13 cellular contexts compared by ENCODE assay signal in the genomic region with DNA sequence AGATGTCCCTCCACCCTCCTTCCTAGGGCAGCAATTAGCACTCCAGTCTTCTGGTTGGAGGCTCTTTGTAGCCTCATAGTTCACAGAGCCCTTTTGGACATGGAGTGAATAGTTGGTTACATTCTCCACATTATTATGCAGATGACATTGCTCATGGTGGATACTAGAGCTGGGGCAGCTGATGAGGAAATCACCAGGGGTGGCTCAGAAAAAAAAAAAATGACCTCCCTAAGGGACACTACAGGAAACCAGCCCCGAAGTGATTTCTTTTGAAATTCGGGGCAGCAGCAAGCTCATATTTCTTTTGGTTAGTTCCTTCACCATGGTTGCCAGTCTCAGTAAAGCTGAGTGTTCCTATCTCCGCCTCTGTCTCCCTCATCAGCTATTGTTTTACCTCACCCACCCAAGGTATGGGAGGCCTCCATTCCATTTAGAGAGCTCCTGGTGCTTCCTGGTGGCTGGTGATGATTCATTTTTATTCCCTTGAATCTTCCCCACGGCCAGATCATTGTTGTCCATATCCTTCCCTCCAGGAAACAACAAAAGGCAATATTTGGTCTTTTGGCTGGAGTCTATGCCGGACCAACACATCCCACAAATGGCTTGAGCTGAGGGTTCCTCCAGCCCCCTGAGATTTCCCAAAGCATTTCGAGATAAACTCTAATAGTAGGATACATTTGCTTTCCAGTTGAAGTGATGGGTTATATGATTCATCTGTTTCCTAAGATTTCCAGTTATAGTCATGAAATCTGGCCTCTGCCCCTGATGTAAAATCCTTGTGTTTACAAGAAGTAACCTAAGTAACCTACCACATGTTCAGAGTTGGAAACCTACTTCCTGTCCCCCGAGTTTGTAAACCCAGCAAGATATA. TPM values are rescaled to one million over a fixed set of nuclear protein-coding genes. Genes with fewer than 3 reads are reported as not detected.
DNase-seq lines count a peak whose midpoint lies in the region; ATAC-seq, FAIRE-seq and TF ChIP-seq lines count a peak whose summit lies in the region.
"Had no signal": no experiment of that assay in that cellular context is flagged by ENCODE, and none has a peak within 500 bp of the region (broad histone marks: within the 10 kb centered on the region; RNA-seq: fewer than 3 reads in every experiment).

No MANE protein-coding gene starts in this region.

- no peak for TF ChIP-seq CTCF in activated CD8-positive, alpha-beta T cell treated with anti-CD3 and anti-CD28 coated beads for 36 hours (IDR thresholded peaks at IDR 0.05)
- TF ChIP-seq CTCF in chondrocyte (IDR thresholded peaks at IDR 0.05) (peak; percentile 43), keratinocyte (optimal IDR thresholded peaks at IDR 0.05 in 1 of 3, IDR thresholded peaks at IDR 0.05 in 1 of 3, conservative IDR thresholded peaks at IDR 0.05 in 1 of 3; ENCODE audit: extremely low read depth in 1 of 3, insufficient read depth in 2 of 3, low read length in 3 of 3) (no peak), upper lobe of right lung (IDR thresholded peaks at IDR 0.05) (no peak)

- peak; percentile 71 for ATAC-seq in activated CD8-positive, alpha-beta T cell treated with anti-CD3 and anti-CD28 coated beads, Interleukin-2, amount 10 ng/mL, durations not matched to agents 7 days and 5 days
- no peak for ATAC-seq in activated CD8-positive, alpha-beta T cell treated with anti-CD3 and anti-CD28 coated beads for 36 hours
- no peak for ATAC-seq in upper lobe of right lung

- no peak for DNase-seq in activated CD8-positive, alpha-beta T cell treated with anti-CD3 and anti-CD28 coated beads, Interleukin-2, amount 10 ng/mL, durations not matched to agents 7 days and 5 days
- no peak for DNase-seq in activated CD8-positive, alpha-beta T cell treated with anti-CD3 and anti-CD28 coated beads for 36 hours
- no peak for DNase-seq in chondrocyte (ENCODE audit: low spot score)
- no peak for DNase-seq in keratinocyte (ENCODE audit: low read depth, low spot score)
- DNase-seq in upper lobe of right lung = no peak
- no peak for DNase-seq in activated CD4-positive, alpha-beta T cell treated with anti-CD3 and anti-CD28 coated beads, Interleukin-2, amount 10 ng/mL, durations not matched to agents 24 days and 14 days
- no peak for DNase-seq in NCI-H510A treated with DMSO at 0.1 percent for 48 hours (lab: John Stamatoyannopoulos, UW)
- DNase-seq in activated CD8-positive, alpha-beta memory T cell treated with anti-CD3 and anti-CD28 coated beads, Interleukin-2, amount 50 U/mL, for 48 hours = no peak
- DNase-seq: BE2C had no signal

- no peaks in the 10 kb centered on the region for H3K36me3 Mint-ChIP-seq in activated CD8-positive, alpha-beta T cell treated with anti-CD3 and anti-CD28 coated beads, Interleukin-2, amount 10 ng/mL, durations not matched to agents 7 days and 5 days (ENCODE audit: low read depth)
- H3K36me3 Mint-ChIP-seq in activated CD8-positive, alpha-beta T cell treated with anti-CD3 and anti-CD28 coated beads for 36 hours (ENCODE audit: low read depth) = no peaks in the 10 kb centered on the region
- H3K36me3 Mint-ChIP-seq in chondrocyte (ENCODE audit: low read depth) = no peaks in the 10 kb centered on the region
- no peaks in the 10 kb centered on the region for H3K36me3 Mint-ChIP-seq in activated CD4-positive, alpha-beta T cell treated with anti-CD3 and anti-CD28 coated beads, Interleukin-2, amount 10 ng/mL, durations not matched to agents 24 days and 14 days (ENCODE audit: low read depth)
- H3K36me3 Mint-ChIP-seq: activated naive CD4-positive, alpha-beta T cell treated with anti-CD3 and anti-CD28 coated beads, Interleukin-2, amount 50 U/mL, for 24 hours; IgD-negative memory B cell had no signal

- no peaks in the 10 kb centered on the region for H3K9me1 ChIP-seq in keratinocyte (ENCODE audit: control insufficient read depth, extremely low read depth, insufficient read depth, low read length)

- H3K27me3 ChIP-seq in keratinocyte (ENCODE audit: control insufficient read depth, extremely low read depth, insufficient read depth, low read length) (no peaks in the 10 kb centered on the region), upper lobe of right lung (no peaks in the 10 kb centered on the region)
- H3K27me3 ChIP-seq: BE2C had no signal

- H3K4me1 ChIP-seq in keratinocyte (ENCODE audit: control insufficient read depth, extremely low read depth, insufficient read depth, low read length) (peaks cover 7% of the 10 kb centered on the region), upper lobe of right lung (no peaks in the 10 kb centered on the region)

- H4K20me1 ChIP-seq in keratinocyte (ENCODE audit: control insufficient read depth, extremely low read depth, insufficient read depth, low read length) = no peaks in the 10 kb centered on the region

- H3K9me3 ChIP-seq in keratinocyte (ENCODE audit: control insufficient read depth, low read depth, low read length) (no peaks in the 10 kb centered on the region), upper lobe of right lung (no peaks in the 10 kb centered on the region)
- H3K9me3 ChIP-seq: BE2C had no signal

- H3K9ac ChIP-seq in keratinocyte (ENCODE audit: control insufficient read depth, extremely low read depth, insufficient read depth, low read length) = no peak overlapping the region

- H3K4me3 ChIP-seq in keratinocyte (ENCODE audit: control insufficient read depth in 2 of 3, extremely low read depth in 1 of 3, insufficient read depth in 2 of 3, low read depth in 1 of 3, low read length in 3 of 3) (no peak overlapping the region), upper lobe of right lung (no peak overlapping the region)

- H3K4me2 ChIP-seq in keratinocyte (ENCODE audit: control insufficient read depth, extremely low read depth, insufficient read depth, low read depth, low read length) = no peak overlapping the region

- dilution Hi-C loops in keratinocyte (cut with MboI; ENCODE audit: extremely low pct_ligation_motif_present, low sequenced_read_pairs) = no loop called here

- POLR2A ChIA-PET in activated CD8-positive, alpha-beta T cell treated with anti-CD3 and anti-CD28 coated beads, Interleukin-2, amount 10 ng/mL, durations not matched to agents 7 days and 5 days (lab: Charles Lee) = no interaction called here
- POLR2A ChIA-PET in activated CD8-positive, alpha-beta T cell treated with anti-CD3 and anti-CD28 coated beads for 36 hours (lab: Charles Lee) = no interaction called here

- intact Hi-C loops in activated CD8-positive, alpha-beta T cell treated with anti-CD3 and anti-CD28 coated beads for 36 hours (cut with micrococcal nuclease) = no loop called here
- intact Hi-C loops in upper lobe of right lung (cut with DNase I) = no loop called here
- intact Hi-C loops in activated CD4-positive, alpha-beta T cell treated with anti-CD3 and anti-CD28 coated beads, Interleukin-2, amount 10 ng/mL, durations not matched to agents 24 days and 14 days (cut with micrococcal nuclease) = no loop called here

- H3K4me3 Mint-ChIP-seq in activated CD8-positive, alpha-beta T cell treated with anti-CD3 and anti-CD28 coated beads, Interleukin-2, amount 10 ng/mL, durations not matched to agents 7 days and 5 days = no peak overlapping the region
- no peak overlapping the region for H3K4me3 Mint-ChIP-seq in activated CD8-positive, alpha-beta T cell treated with anti-CD3 and anti-CD28 coated beads for 36 hours
- no peak overlapping the region for H3K4me3 Mint-ChIP-seq in chondrocyte (ENCODE audit: unreplicated experiment)
- H3K4me3 Mint-ChIP-seq in activated CD4-positive, alpha-beta T cell treated with anti-CD3 and anti-CD28 coated beads, Interleukin-2, amount 10 ng/mL, durations not matched to agents 24 days and 14 days = no peak overlapping the region
- H3K4me3 Mint-ChIP-seq: activated naive CD4-positive, alpha-beta T cell treated with anti-CD3 and anti-CD28 coated beads, Interleukin-2, amount 50 U/mL, for 24 hours; IgD-negative memory B cell; stimulated activated naive CD8-positive, alpha-beta T cell treated with anti-CD3 and anti-CD28 coated beads, Interleukin-15, Interleukin-2, amounts not matched to agents 100 ng/mL and 50 ng/mL, for 24 hours had no signal

- FAIRE-seq in keratinocyte (lab: Jason Lieb, UNC) = no peak
- FAIRE-seq: GM19239 had no signal

- H3K27ac ChIP-seq in keratinocyte (ENCODE audit: control insufficient read depth, insufficient read depth, low read length) = no peak overlapping the region
- peak overlapping the region; percentile 43 for H3K27ac ChIP-seq in upper lobe of right lung

- H3K36me3 ChIP-seq in keratinocyte (ENCODE audit: control insufficient read depth in 2 of 2, extremely low read depth in 1 of 2, insufficient read depth in 2 of 2, low read length in 2 of 2) (no peaks in the 10 kb centered on the region), upper lobe of right lung (no peaks in the 10 kb centered on the region)
- H3K36me3 ChIP-seq: BE2C had no signal

- no peaks in the 10 kb centered on the region for H3K9me3 Mint-ChIP-seq in activated CD8-positive, alpha-beta T cell treated with anti-CD3 and anti-CD28 coated beads, Interleukin-2, amount 10 ng/mL, durations not matched to agents 7 days and 5 days (ENCODE audit: insufficient read depth)
- H3K9me3 Mint-ChIP-seq in activated CD8-positive, alpha-beta T cell treated with anti-CD3 and anti-CD28 coated beads for 36 hours = no peaks in the 10 kb centered on the region
- H3K9me3 Mint-ChIP-seq in chondrocyte (ENCODE audit: low read depth) = no peaks in the 10 kb centered on the region
- no peaks in the 10 kb centered on the region for H3K9me3 Mint-ChIP-seq in activated CD4-positive, alpha-beta T cell treated with anti-CD3 and anti-CD28 coated beads, Interleukin-2, amount 10 ng/mL, durations not matched to agents 24 days and 14 days
- H3K9me3 Mint-ChIP-seq: activated naive CD4-positive, alpha-beta T cell treated with anti-CD3 and anti-CD28 coated beads, Interleukin-2, amount 50 U/mL, for 24 hours; stimulated activated naive CD8-positive, alpha-beta T cell treated with anti-CD3 and anti-CD28 coated beads, Interleukin-15, Interleukin-2, amounts not matched to agents 100 ng/mL and 50 ng/mL, for 24 hours had no signal

- no peaks in the 10 kb centered on the region for H3K79me2 ChIP-seq in keratinocyte (ENCODE audit: control insufficient read depth, insufficient read depth, low read length)

- peak overlapping the region; percentile 16 for H2AFZ ChIP-seq in keratinocyte (ENCODE audit: control insufficient read depth, low read length)

- H3K27ac Mint-ChIP-seq in activated CD8-positive, alpha-beta T cell treated with anti-CD3 and anti-CD28 coated beads, Interleukin-2, amount 10 ng/mL, durations not matched to agents 7 days and 5 days = no peak overlapping the region
- no peak overlapping the region for H3K27ac Mint-ChIP-seq in activated CD8-positive, alpha-beta T cell treated with anti-CD3 and anti-CD28 coated beads for 36 hours
- H3K27ac Mint-ChIP-seq in chondrocyte (ENCODE audit: unreplicated experiment) = peak overlapping the region; percentile 30
- H3K27ac Mint-ChIP-seq in activated CD4-positive, alpha-beta T cell treated with anti-CD3 and anti-CD28 coated beads, Interleukin-2, amount 10 ng/mL, durations not matched to agents 24 days and 14 days = no peak overlapping the region
- H3K27ac Mint-ChIP-seq: activated naive CD4-positive, alpha-beta T cell treated with anti-CD3 and anti-CD28 coated beads, Interleukin-2, amount 50 U/mL, for 24 hours; IgD-negative memory B cell; stimulated activated naive CD8-positive, alpha-beta T cell treated with anti-CD3 and anti-CD28 coated beads, Interleukin-15, Interleukin-2, amounts not matched to agents 100 ng/mL and 50 ng/mL, for 24 hours had no signal

- CTCF ChIA-PET in activated CD8-positive, alpha-beta T cell treated with anti-CD3 and anti-CD28 coated beads, Interleukin-2, amount 10 ng/mL, durations not matched to agents 7 days and 5 days (lab: Charles Lee) = interaction anchor here (0.6 kb wide), 1 partner anchor 169 kb away, joined by 4 read pairs; no protein-coding TSS in a partner anchor
- CTCF ChIA-PET in activated CD8-positive, alpha-beta T cell treated with anti-CD3 and anti-CD28 coated beads for 36 hours (lab: Charles Lee) = interaction anchor here (0.6 kb wide), 1 partner anchor 115 kb away, joined by 3 read pairs; no protein-coding TSS in a partner anchor

- H3K27me3 Mint-ChIP-seq in activated CD8-positive, alpha-beta T cell treated with anti-CD3 and anti-CD28 coated beads, Interleukin-2, amount 10 ng/mL, durations not matched to agents 7 days and 5 days (ENCODE audit: low read depth) = peaks cover 20% of the 10 kb centered on the region
- peaks cover 1% of the 10 kb centered on the region for H3K27me3 Mint-ChIP-seq in activated CD8-positive, alpha-beta T cell treated with anti-CD3 and anti-CD28 coated beads for 36 hours
- H3K27me3 Mint-ChIP-seq in chondrocyte (ENCODE audit: low read depth) = no peaks in the 10 kb centered on the region
- H3K27me3 Mint-ChIP-seq in activated CD4-positive, alpha-beta T cell treated with anti-CD3 and anti-CD28 coated beads, Interleukin-2, amount 10 ng/mL, durations not matched to agents 24 days and 14 days = peaks cover 18% of the 10 kb centered on the region

- H3K4me1 Mint-ChIP-seq in activated CD8-positive, alpha-beta T cell treated with anti-CD3 and anti-CD28 coated beads, Interleukin-2, amount 10 ng/mL, durations not matched to agents 7 days and 5 days (ENCODE audit: low read depth) = peaks cover 17% of the 10 kb centered on the region
- H3K4me1 Mint-ChIP-seq in activated CD8-positive, alpha-beta T cell treated with anti-CD3 and anti-CD28 coated beads for 36 hours (ENCODE audit: low read depth) = peaks cover 15% of the 10 kb centered on the region
- H3K4me1 Mint-ChIP-seq in chondrocyte (ENCODE audit: low read depth) = peaks cover 22% of the 10 kb centered on the region
- H3K4me1 Mint-ChIP-seq in activated CD4-positive, alpha-beta T cell treated with anti-CD3 and anti-CD28 coated beads, Interleukin-2, amount 10 ng/mL, durations not matched to agents 24 days and 14 days = peaks cover 9% of the 10 kb centered on the region

RNA-seq across cellular contexts. Expression of gene NID2, which starts 56.2 kb away (rescaled TPM):
- under 1 TPM; 0.18 to 0.29 TPM for total RNA-seq in activated CD8-positive, alpha-beta T cell treated with anti-CD3 and anti-CD28 coated beads, Interleukin-2, amount 10 ng/mL, durations not matched to agents 7 days and 5 days
- under 1 TPM in 1 of 2 experiments, not detected in 1; 0.29 TPM for total RNA-seq in activated CD8-positive, alpha-beta T cell treated with anti-CD3 and anti-CD28 coated beads for 36 hours
- total RNA-seq in chondrocyte (49.4 to 67.8 TPM (median 51.6 TPM) in 3 replicates), upper lobe of right lung (17.9 TPM)
- 1.7 to 4.5 TPM (median 2.0 TPM) in 3 replicates for polyA plus RNA-seq in keratinocyte
- not detected for polyA plus RNA-seq in keratinocyte (2011; ENCODE audit: low read depth)
- 1.5 and 1.9 TPM in 2 replicates for polyA plus RNA-seq in keratinocyte (2011; cell fraction: cytosol; rRNA removed)
- polyA plus RNA-seq in keratinocyte (2011; cell fraction: nucleus; rRNA removed) = 7.1 and 8.8 TPM in 2 replicates
- 0.37 and 2.9 TPM in 2 replicates for polyA plus RNA-seq in keratinocyte (2012; ENCODE audit: low replicate concordance)
- polyA minus RNA-seq in keratinocyte = 2.9 to 12.0 TPM (median 4.0 TPM) in 3 replicates
- polyA minus RNA-seq in keratinocyte (2011; cell fraction: cytosol; rRNA and poly(A)+ RNA removed) = 1.3 TPM
- 2.6 and 8.3 TPM in 2 replicates for polyA minus RNA-seq in keratinocyte (2011; cell fraction: nucleus; rRNA and poly(A)+ RNA removed)
- 0.09 TPM in 2 replicates for total RNA-seq in activated CD4-positive, alpha-beta T cell treated with anti-CD3 and anti-CD28 coated beads, Interleukin-2, amount 10 ng/mL, durations not matched to agents 24 days and 14 days

Comparison
In these comparisons a context has a peak if more than half of its experiments do, and no peak if none do; other contexts are left out.
1. RNA of gene NID2, which starts 56.2 kb away (total RNA-seq): 49.4 to 67.8 TPM in chondrocyte and 17.9 TPM in upper lobe of right lung (single experiment); 0.29 TPM in activated CD8-positive, alpha-beta T cell treated with anti-CD3 and anti-CD28 coated beads for 36 hours, 0.18 to 0.29 TPM in activated CD8-positive, alpha-beta T cell treated with anti-CD3 and anti-CD28 coated beads, Interleukin-2, amount 10 ng/mL, durations not matched to agents 7 days and 5 days and 0.09 TPM in activated CD4-positive, alpha-beta T cell treated with anti-CD3 and anti-CD28 coated beads, Interleukin-2, amount 10 ng/mL, durations not matched to agents 24 days and 14 days; every median in the first group is over 10 times any median in the second.